ENCODE assay signal across 2 cellular contexts in genomic region chr19:53076984-53077383, GRCh38.
TF ChIP-seq lines count a peak whose summit lies in the region.

No MANE protein-coding gene starts in this region.

TF ChIP-seq in HepG2, 621 proteins besides CTCF, POLR2A, EP300 and RAD21:
- TF ChIP-seq THAP9 (CRISPR knock-in tag; IDR thresholded peaks at IDR 0.05; ENCODE audit: borderline replicate concordance) (no peak), ATAD3A (CRISPR knock-in tag; IDR thresholded peaks at IDR 0.05) (no peak), SAP130 (CRISPR knock-in tag; IDR thresholded peaks at IDR 0.05; ENCODE audit: low read depth) (peak; percentile 17; the same call in 1 of the 2 replicates), ZNF710 (CRISPR knock-in tag; IDR thresholded peaks at IDR 0.05; ENCODE audit: borderline replicate concordance) (no peak), ZFP62 (CRISPR knock-in tag; IDR thresholded peaks at IDR 0.05) (no peak), HNF1B (CRISPR knock-in tag; IDR thresholded peaks at IDR 0.05) (no peak), ZBTB38 (CRISPR knock-in tag; IDR thresholded peaks at IDR 0.05) (peak; percentile 44; the same call in 1 of the 2 replicates), STAG1 (CRISPR knock-in tag; IDR thresholded peaks at IDR 0.05) (peak; percentile 72), SMC3 (IDR thresholded peaks at IDR 0.05; ENCODE audit: low read length) (peak; percentile 14; the same call in 1 of the 2 replicates)
- TF ChIP-seq, protein P1, sequence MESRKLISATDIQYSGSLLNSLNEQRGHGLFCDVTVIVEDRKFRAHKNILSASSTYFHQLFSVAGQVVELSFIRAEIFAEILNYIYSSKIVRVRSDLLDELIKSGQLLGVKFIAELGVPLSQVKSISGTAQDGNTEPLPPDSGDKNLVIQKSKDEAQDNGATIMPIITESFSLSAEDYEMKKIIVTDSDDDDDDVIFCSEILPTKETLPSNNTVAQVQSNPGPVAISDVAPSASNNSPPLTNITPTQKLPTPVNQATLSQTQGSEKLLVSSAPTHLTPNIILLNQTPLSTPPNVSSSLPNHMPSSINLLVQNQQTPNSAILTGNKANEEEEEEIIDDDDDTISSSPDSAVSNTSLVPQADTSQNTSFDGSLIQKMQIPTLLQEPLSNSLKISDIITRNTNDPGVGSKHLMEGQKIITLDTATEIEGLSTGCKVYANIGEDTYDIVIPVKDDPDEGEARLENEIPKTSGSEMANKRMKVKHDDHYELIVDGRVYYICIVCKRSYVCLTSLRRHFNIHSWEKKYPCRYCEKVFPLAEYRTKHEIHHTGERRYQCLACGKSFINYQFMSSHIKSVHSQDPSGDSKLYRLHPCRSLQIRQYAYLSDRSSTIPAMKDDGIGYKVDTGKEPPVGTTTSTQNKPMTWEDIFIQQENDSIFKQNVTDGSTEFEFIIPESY (CRISPR knock-in tag; IDR thresholded peaks at IDR 0.05): peak; percentile 44; the same call in 1 of the 2 replicates
- TF ChIP-seq, protein P2, sequence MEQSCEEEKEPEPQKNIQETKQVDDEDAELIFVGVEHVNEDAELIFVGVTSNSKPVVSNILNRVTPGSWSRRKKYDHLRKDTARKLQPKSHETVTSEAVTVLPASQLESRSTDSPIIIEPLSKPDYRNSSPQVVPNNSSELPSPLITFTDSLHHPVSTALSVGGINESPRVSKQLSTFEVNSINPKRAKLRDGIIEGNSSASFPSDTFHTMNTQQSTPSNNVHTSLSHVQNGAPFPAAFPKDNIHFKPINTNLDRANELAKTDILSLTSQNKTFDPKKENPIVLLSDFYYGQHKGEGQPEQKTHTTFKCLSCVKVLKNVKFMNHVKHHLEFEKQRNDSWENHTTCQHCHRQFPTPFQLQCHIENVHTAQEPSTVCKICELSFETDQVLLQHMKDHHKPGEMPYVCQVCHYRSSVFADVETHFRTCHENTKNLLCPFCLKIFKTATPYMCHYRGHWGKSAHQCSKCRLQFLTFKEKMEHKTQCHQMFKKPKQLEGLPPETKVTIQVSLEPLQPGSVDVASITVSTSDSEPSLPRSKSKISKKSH (CRISPR knock-in tag; IDR thresholded peaks at IDR 0.05; ENCODE audit: borderline replicate concordance): no peak

TF ChIP-seq in GM12891, 5 proteins besides CTCF, POLR2A, EP300 and RAD21:
- no peak for TF ChIP-seq PAX5 (IDR thresholded peaks at IDR 0.05; ENCODE audit: insufficient read depth, low read length, severe bottlenecking)
- TF ChIP-seq TAF1 (IDR thresholded peaks at IDR 0.05; ENCODE audit: low read depth, low read length): no peak
- no peak for TF ChIP-seq POU2F2 (IDR thresholded peaks at IDR 0.05; ENCODE audit: low read depth, low read length)
- no peak for TF ChIP-seq POLR2AphosphoS5 (IDR thresholded peaks at IDR 0.05; ENCODE audit: low read depth, low read length)
